ENCODE assay signal across 8 cellular contexts in the genomic region with DNA sequence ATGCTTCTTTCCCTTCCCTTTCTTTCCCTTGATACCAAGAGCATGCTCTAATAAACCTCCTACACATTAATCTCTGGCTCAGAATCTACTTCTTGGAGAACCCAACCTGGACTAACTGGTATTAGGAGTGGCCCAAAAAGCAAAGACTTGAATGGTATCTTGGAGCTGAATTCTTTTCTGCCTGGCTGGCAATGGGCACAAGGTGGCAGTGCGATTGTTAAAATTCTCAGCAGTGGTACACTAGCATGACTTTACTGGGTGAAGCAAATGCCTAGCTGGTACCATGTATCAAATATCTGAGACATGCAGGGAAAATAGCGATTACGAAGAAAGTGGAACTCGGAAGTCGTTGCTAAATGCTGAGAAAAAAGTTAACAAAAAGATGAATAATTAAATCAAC. TPM values are rescaled to one million over a fixed set of nuclear protein-coding genes. Genes with fewer than 3 reads are reported as not detected.
A peak's percentile ranks its signal among the peaks of the same experiment; 100 is the strongest.
DNase-seq lines count a peak whose midpoint lies in the region; ATAC-seq and TF ChIP-seq lines count a peak whose summit lies in the region.

No MANE protein-coding gene starts in this region.

- DNase-seq in ACHN (peak; percentile 52), HCT116 (ENCODE audit: low read depth, low spot score) (no peak), SW 1271 (lab: John Stamatoyannopoulos, UW) (peak; percentile 3 to 27), iPS-NIHi11 (ENCODE audit: low spot score) (peak; percentile 34), GM19240 (ENCODE audit: insufficient read length, low spot score) (no peak), HuH-7.5 (ENCODE audit: low spot score) (no peak)

- H3K79me2 ChIP-seq in HCT116 (ENCODE audit: insufficient read depth, low read length): no peaks in the 10 kb centered on the region

- no peaks in the 10 kb centered on the region for H3K36me3 ChIP-seq in HCT116 (ENCODE audit: control insufficient read depth in 1 of 2, insufficient read depth in 2 of 2, low read length in 2 of 2)

- RAD21 ChIA-PET in HCT116 (lab: Charles Lee; ENCODE audit: low non-redundant PET in 1 of 2, low total read pairs in 2 of 2, uncharacterized antibody in 2 of 2, unreplicated experiment in 2 of 2): no interaction called here

- POLR2A ChIA-PET in HCT116 (lab: Charles Lee): no interaction called here

- H3K9ac ChIP-seq in HCT116 (ENCODE audit: low read length): no peak overlapping the region

- H2AFZ ChIP-seq in HCT116 (ENCODE audit: low read depth, low read length, poor library complexity, severe bottlenecking): no peak overlapping the region

- peak; percentile 45; the same call in 1 of the 2 replicates for TF ChIP-seq RAD21 in HCT116 (IDR thresholded peaks at IDR 0.05; ENCODE audit: low read depth)

- BruUV-seq in HCT116 (replicated peaks; lab: Mats Ljungman, UMichigan): no TSS peak

- TF ChIP-seq CTCF in HCT116 (IDR thresholded peaks at IDR 0.05 in 2 of 3, conservative IDR thresholded peaks at IDR 0.05 in 1 of 3; ENCODE audit: borderline replicate concordance in 1 of 3, insufficient read depth in 1 of 3, low read depth in 2 of 3, low read length in 2 of 3): peak in 2 of 3 experiments; percentile 24 to 31; a peak in 2 of 6 replicates

- H3K4me3 ChIP-seq in HCT116 (replicated peaks in 1 of 2; ENCODE audit: low read depth in 1 of 2, low read length in 2 of 2): no peak overlapping the region

- no peaks in the 10 kb centered on the region for H3K4me1 ChIP-seq in HCT116 (ENCODE audit: control insufficient read depth in 1 of 2, insufficient read depth in 2 of 2, low read length in 2 of 2)

- no peaks in the 10 kb centered on the region; a peak in 1 of 4 replicates for H3K9me3 ChIP-seq in HCT116 (ENCODE audit: control insufficient read depth in 1 of 2, insufficient read depth in 1 of 2, low read depth in 1 of 2, low read length in 2 of 2)

- ATAC-seq in HCT116 (peak; percentile 60; the same call in 1 of the 2 replicates), GM19035 (IDR thresholded peaks at IDR 0.05; ENCODE audit: unreplicated experiment) (no peak), GM18861 (IDR thresholded peaks at IDR 0.05; ENCODE audit: unreplicated experiment) (no peak)

- H3K27me3 ChIP-seq in HCT116 (ENCODE audit: insufficient read depth, low read length): no peaks in the 10 kb centered on the region

- H3K9me2 ChIP-seq in HCT116 (ENCODE audit: insufficient read depth): no peaks in the 10 kb centered on the region

- TF ChIP-seq POLR2A in HCT116 (IDR thresholded peaks at IDR 0.05; ENCODE audit: borderline replicate concordance, extremely low read depth, insufficient read depth, insufficient read length): no peak

- in situ Hi-C loops in ACHN (cut with HindIII; ENCODE audit: low pct_ligation_motif_present, low pct_unique_long_range_greater_than_20kb, low sequenced_read_pairs): no loop called here

- no peaks in the 10 kb centered on the region for H4K20me1 ChIP-seq in HCT116 (ENCODE audit: insufficient read depth)

- CTCF ChIA-PET in HCT116 (lab: Charles Lee): interaction anchor here (0.9 to 2.1 kb wide), 4 partner anchors 8 to 854 kb away, joined by 3 to 21 read pairs (median 3); no protein-coding TSS in a partner anchor

- intact Hi-C loops in HCT116 (cut with micrococcal nuclease): loop anchor here (10.0 kb wide), 1 partner anchor 850 kb away; no protein-coding TSS in a partner anchor

- H3K4me2 ChIP-seq in HCT116 (ENCODE audit: low read length): no peak overlapping the region

- H3K27ac ChIP-seq in HCT116 (ENCODE audit: low read depth, low read length): no peak overlapping the region

TF ChIP-seq in HCT116, 20 proteins besides CTCF, POLR2A, EP300 and RAD21:
- TF ChIP-seq SIN3A (IDR thresholded peaks at IDR 0.05; ENCODE audit: low read depth) (no peak), EZH2phosphoT487 (IDR thresholded peaks at IDR 0.05; ENCODE audit: borderline replicate concordance) (no peak), JUND (IDR thresholded peaks at IDR 0.05) (no peak), ZFX (IDR thresholded peaks at IDR 0.05) (no peak), TCF7L2 (IDR thresholded peaks at IDR 0.05; ENCODE audit: borderline replicate concordance, extremely low read depth, insufficient read depth, insufficient read length) (no peak), POLR2AphosphoS5 (IDR thresholded peaks at IDR 0.05; ENCODE audit: low read depth, low read length) (no peak), EZH2 (IDR thresholded peaks at IDR 0.05) (no peak), ELF1 (IDR thresholded peaks at IDR 0.05; ENCODE audit: borderline replicate concordance, low read depth) (no peak), YY1 (IDR thresholded peaks at IDR 0.05; ENCODE audit: extremely low read depth, insufficient replicate concordance, low read depth, low read length) (no peak)
- TF ChIP-seq, protein P1, sequence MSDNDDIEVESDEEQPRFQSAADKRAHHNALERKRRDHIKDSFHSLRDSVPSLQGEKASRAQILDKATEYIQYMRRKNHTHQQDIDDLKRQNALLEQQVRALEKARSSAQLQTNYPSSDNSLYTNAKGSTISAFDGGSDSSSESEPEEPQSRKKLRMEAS (IDR thresholded peaks at IDR 0.05): no peak
- TF ChIP-seq, protein P2, sequence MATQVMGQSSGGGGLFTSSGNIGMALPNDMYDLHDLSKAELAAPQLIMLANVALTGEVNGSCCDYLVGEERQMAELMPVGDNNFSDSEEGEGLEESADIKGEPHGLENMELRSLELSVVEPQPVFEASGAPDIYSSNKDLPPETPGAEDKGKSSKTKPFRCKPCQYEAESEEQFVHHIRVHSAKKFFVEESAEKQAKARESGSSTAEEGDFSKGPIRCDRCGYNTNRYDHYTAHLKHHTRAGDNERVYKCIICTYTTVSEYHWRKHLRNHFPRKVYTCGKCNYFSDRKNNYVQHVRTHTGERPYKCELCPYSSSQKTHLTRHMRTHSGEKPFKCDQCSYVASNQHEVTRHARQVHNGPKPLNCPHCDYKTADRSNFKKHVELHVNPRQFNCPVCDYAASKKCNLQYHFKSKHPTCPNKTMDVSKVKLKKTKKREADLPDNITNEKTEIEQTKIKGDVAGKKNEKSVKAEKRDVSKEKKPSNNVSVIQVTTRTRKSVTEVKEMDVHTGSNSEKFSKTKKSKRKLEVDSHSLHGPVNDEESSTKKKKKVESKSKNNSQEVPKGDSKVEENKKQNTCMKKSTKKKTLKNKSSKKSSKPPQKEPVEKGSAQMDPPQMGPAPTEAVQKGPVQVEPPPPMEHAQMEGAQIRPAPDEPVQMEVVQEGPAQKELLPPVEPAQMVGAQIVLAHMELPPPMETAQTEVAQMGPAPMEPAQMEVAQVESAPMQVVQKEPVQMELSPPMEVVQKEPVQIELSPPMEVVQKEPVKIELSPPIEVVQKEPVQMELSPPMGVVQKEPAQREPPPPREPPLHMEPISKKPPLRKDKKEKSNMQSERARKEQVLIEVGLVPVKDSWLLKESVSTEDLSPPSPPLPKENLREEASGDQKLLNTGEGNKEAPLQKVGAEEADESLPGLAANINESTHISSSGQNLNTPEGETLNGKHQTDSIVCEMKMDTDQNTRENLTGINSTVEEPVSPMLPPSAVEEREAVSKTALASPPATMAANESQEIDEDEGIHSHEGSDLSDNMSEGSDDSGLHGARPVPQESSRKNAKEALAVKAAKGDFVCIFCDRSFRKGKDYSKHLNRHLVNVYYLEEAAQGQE (IDR thresholded peaks at IDR 0.05; ENCODE audit: low read depth): no peak
- TF ChIP-seq, protein P3, sequence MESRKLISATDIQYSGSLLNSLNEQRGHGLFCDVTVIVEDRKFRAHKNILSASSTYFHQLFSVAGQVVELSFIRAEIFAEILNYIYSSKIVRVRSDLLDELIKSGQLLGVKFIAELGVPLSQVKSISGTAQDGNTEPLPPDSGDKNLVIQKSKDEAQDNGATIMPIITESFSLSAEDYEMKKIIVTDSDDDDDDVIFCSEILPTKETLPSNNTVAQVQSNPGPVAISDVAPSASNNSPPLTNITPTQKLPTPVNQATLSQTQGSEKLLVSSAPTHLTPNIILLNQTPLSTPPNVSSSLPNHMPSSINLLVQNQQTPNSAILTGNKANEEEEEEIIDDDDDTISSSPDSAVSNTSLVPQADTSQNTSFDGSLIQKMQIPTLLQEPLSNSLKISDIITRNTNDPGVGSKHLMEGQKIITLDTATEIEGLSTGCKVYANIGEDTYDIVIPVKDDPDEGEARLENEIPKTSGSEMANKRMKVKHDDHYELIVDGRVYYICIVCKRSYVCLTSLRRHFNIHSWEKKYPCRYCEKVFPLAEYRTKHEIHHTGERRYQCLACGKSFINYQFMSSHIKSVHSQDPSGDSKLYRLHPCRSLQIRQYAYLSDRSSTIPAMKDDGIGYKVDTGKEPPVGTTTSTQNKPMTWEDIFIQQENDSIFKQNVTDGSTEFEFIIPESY (IDR thresholded peaks at IDR 0.05; ENCODE audit: extremely low read depth, insufficient replicate concordance, low read length): no peak
TF ChIP-seq in HCT116: peak in this region for 0.

RNA-seq across cellular contexts. Expression of a gene that starts 28.4 kb away (rescaled TPM):
- total RNA-seq in HCT116 (2021; ENCODE audit: unreplicated experiment): 0.30 TPM
- polyA plus RNA-seq in HCT116 (2012): 0.04 and 0.05 TPM in 2 replicates

Comparison
In these comparisons a context has a peak if more than half of its experiments do, and no peak if none do; other contexts are left out.
1. DNase-seq: peak in ACHN (single experiment), SW 1271 (2 of 2) and iPS-NIHi11 (single experiment); none in HCT116 (single experiment), GM19240 (single experiment) and HuH-7.5 (single experiment).